1 cellular context compared by ENCODE assay signal in genomic region chr21:33069994-33070811, GRCh38.
A peak's percentile ranks its signal among the peaks of the same experiment; 100 is the strongest.
TF ChIP-seq lines count a peak whose summit lies in the region.

A gene with protein sequence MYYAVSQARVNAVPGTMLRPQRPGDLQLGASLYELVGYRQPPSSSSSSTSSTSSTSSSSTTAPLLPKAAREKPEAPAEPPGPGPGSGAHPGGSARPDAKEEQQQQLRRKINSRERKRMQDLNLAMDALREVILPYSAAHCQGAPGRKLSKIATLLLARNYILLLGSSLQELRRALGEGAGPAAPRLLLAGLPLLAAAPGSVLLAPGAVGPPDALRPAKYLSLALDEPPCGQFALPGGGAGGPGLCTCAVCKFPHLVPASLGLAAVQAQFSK (plus strand): TSS chr21:33070141. CDS start chr21:33070247, 106 bp downstream.

TF ChIP-seq in HEK293, 187 proteins besides CTCF, POLR2A, EP300 and RAD21 (continued from another document and continues in another):
- TF ChIP-seq ZNF155 (tag by site-specific recombination; IDR thresholded peaks at IDR 0.05), result no peak
- 0 out of 2 replicates have a peak, but pooled peaks have one; percentile 38 for TF ChIP-seq ZXDB (tag by site-specific recombination; IDR thresholded peaks at IDR 0.05)
- TF ChIP-seq KLF1 (tag by site-specific recombination; IDR thresholded peaks at IDR 0.05), result peak; percentile 96
- TF ChIP-seq SP3 (tag by site-specific recombination; IDR thresholded peaks at IDR 0.05), result peak; percentile 96
- peak; percentile 71 for TF ChIP-seq ZNF449 (tag by site-specific recombination; IDR thresholded peaks at IDR 0.05)
- TF ChIP-seq, protein P1, sequence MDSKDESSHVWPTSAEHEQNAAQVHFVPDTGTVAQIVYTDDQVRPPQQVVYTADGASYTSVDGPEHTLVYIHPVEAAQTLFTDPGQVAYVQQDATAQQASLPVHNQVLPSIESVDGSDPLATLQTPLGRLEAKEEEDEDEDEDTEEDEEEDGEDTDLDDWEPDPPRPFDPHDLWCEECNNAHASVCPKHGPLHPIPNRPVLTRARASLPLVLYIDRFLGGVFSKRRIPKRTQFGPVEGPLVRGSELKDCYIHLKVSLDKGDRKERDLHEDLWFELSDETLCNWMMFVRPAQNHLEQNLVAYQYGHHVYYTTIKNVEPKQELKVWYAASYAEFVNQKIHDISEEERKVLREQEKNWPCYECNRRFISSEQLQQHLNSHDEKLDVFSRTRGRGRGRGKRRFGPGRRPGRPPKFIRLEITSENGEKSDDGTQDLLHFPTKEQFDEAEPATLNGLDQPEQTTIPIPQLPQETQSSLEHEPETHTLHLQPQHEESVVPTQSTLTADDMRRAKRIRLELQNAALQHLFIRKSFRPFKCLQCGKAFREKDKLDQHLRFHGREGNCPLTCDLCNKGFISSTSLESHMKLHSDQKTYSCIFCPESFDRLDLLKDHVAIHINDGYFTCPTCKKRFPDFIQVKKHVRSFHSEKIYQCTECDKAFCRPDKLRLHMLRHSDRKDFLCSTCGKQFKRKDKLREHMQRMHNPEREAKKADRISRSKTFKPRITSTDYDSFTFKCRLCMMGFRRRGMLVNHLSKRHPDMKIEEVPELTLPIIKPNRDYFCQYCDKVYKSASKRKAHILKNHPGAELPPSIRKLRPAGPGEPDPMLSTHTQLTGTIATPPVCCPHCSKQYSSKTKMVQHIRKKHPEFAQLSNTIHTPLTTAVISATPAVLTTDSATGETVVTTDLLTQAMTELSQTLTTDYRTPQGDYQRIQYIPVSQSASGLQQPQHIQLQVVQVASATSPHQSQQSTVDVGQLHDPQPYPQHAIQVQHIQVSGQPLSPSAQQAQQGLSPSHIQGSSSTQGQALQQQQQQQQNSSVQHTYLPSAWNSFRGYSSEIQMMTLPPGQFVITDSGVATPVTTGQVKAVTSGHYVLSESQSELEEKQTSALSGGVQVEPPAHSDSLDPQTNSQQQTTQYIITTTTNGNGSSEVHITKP (tag by site-specific recombination; IDR thresholded peaks at IDR 0.05), result peak; percentile 88
- no peak for TF ChIP-seq ATF2 (tag by site-specific recombination; IDR thresholded peaks at IDR 0.05; ENCODE audit: low read depth)
- TF ChIP-seq GLIS2 (tag by site-specific recombination; IDR thresholded peaks at IDR 0.05), result peak; percentile 80; the same call in 1 of the 2 replicates
- no peak for TF ChIP-seq REPIN1 (tag by site-specific recombination; IDR thresholded peaks at IDR 0.05; ENCODE audit: low read depth)
- no peak for TF ChIP-seq SCRT1 (tag by site-specific recombination; IDR thresholded peaks at IDR 0.05; ENCODE audit: borderline replicate concordance)
- peak; percentile 100 for TF ChIP-seq ZFP69B (tag by site-specific recombination; IDR thresholded peaks at IDR 0.05)
- TF ChIP-seq ZNF777 (tag by site-specific recombination; IDR thresholded peaks at IDR 0.05; ENCODE audit: borderline replicate concordance), result no peak
- peak; percentile 38; the same call in 1 of the 2 replicates for TF ChIP-seq ZNF76 (tag by site-specific recombination; IDR thresholded peaks at IDR 0.05; ENCODE audit: borderline replicate concordance, low read depth)
- no peak for TF ChIP-seq ZNF645 (tag by site-specific recombination; IDR thresholded peaks at IDR 0.05)
- TF ChIP-seq ZNF354C (tag by site-specific recombination; IDR thresholded peaks at IDR 0.05; ENCODE audit: borderline replicate concordance, low read depth), result no peak
- no peak for TF ChIP-seq ZNF707 (tag by site-specific recombination; IDR thresholded peaks at IDR 0.05)
- peak; percentile 76; the same call in 1 of the 2 replicates for TF ChIP-seq ZNF335 (tag by site-specific recombination; conservative IDR thresholded peaks at IDR 0.05)
- TF ChIP-seq ZNF366 (tag by site-specific recombination; conservative IDR thresholded peaks at IDR 0.05), result no peak
- peak; percentile 91 for TF ChIP-seq SP2 (tag by site-specific recombination; IDR thresholded peaks at IDR 0.05)
- peak; percentile 91 for TF ChIP-seq KLF8 (tag by site-specific recombination; IDR thresholded peaks at IDR 0.05)
- TF ChIP-seq ZNF596 (tag by site-specific recombination; IDR thresholded peaks at IDR 0.05), result no peak
- no peak for TF ChIP-seq HOXD13 (CRISPR knock-in tag; IDR thresholded peaks at IDR 0.05; ENCODE audit: borderline replicate concordance)
- TF ChIP-seq REST (tag by site-specific recombination; IDR thresholded peaks at IDR 0.05), result no peak
- peak; percentile 46; the same call in 1 of the 2 replicates for TF ChIP-seq GLIS1 (tag by site-specific recombination; IDR thresholded peaks at IDR 0.05)
- peak; percentile 21; the same call in 1 of the 2 replicates for TF ChIP-seq ZNF394 (tag by site-specific recombination; IDR thresholded peaks at IDR 0.05; ENCODE audit: borderline replicate concordance)
- no peak for TF ChIP-seq ELK4 (IDR thresholded peaks at IDR 0.05; ENCODE audit: borderline replicate concordance, low read depth, low read length)
- TF ChIP-seq MYNN (tag by site-specific recombination; IDR thresholded peaks at IDR 0.05; ENCODE audit: borderline replicate concordance), result no peak
- TF ChIP-seq ZBTB20 (tag by site-specific recombination; IDR thresholded peaks at IDR 0.05), result peak; percentile 95
- no peak for TF ChIP-seq ZNF248 (tag by site-specific recombination; IDR thresholded peaks at IDR 0.05)
- peak; percentile 93 for TF ChIP-seq ZFHX2 (tag by site-specific recombination; conservative IDR thresholded peaks at IDR 0.05)
- no peak for TF ChIP-seq ZNF184 (tag by site-specific recombination; IDR thresholded peaks at IDR 0.05)
- TF ChIP-seq ZNF513 (tag by site-specific recombination; IDR thresholded peaks at IDR 0.05), result peak; percentile 50; the same call in 1 of the 2 replicates
- peak; percentile 87 for TF ChIP-seq EGR2 (tag by site-specific recombination; IDR thresholded peaks at IDR 0.05; ENCODE audit: low read depth)
- TF ChIP-seq ZNF624 (tag by site-specific recombination; IDR thresholded peaks at IDR 0.05), result no peak
- TF ChIP-seq ZNF341 (tag by site-specific recombination; IDR thresholded peaks at IDR 0.05; ENCODE audit: low read depth), result no peak
- TF ChIP-seq, protein P2, sequence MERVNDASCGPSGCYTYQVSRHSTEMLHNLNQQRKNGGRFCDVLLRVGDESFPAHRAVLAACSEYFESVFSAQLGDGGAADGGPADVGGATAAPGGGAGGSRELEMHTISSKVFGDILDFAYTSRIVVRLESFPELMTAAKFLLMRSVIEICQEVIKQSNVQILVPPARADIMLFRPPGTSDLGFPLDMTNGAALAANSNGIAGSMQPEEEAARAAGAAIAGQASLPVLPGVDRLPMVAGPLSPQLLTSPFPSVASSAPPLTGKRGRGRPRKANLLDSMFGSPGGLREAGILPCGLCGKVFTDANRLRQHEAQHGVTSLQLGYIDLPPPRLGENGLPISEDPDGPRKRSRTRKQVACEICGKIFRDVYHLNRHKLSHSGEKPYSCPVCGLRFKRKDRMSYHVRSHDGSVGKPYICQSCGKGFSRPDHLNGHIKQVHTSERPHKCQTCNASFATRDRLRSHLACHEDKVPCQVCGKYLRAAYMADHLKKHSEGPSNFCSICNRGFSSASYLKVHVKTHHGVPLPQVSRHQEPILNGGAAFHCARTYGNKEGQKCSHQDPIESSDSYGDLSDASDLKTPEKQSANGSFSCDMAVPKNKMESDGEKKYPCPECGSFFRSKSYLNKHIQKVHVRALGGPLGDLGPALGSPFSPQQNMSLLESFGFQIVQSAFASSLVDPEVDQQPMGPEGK (tag by site-specific recombination; IDR thresholded peaks at IDR 0.05), result peak; percentile 90
- TF ChIP-seq ZNF37A (tag by site-specific recombination; IDR thresholded peaks at IDR 0.05), result no peak
- TF ChIP-seq ZNF585B (tag by site-specific recombination; IDR thresholded peaks at IDR 0.05), result no peak
- peak; percentile 73; the same call in 1 of the 2 replicates for TF ChIP-seq ZNF561 (tag by site-specific recombination; IDR thresholded peaks at IDR 0.05; ENCODE audit: borderline replicate concordance)
- peak; percentile 93 for TF ChIP-seq KLF10 (tag by site-specific recombination; IDR thresholded peaks at IDR 0.05)
- TF ChIP-seq ZNF292 (tag by site-specific recombination; IDR thresholded peaks at IDR 0.05; ENCODE audit: borderline replicate concordance, low read depth), result no peak
- TF ChIP-seq ZNF391 (tag by site-specific recombination; IDR thresholded peaks at IDR 0.05; ENCODE audit: borderline replicate concordance, low read depth), result 0 out of 2 replicates have a peak, but pooled peaks have one; percentile 50
- TF ChIP-seq INSM2 (tag by site-specific recombination; IDR thresholded peaks at IDR 0.05), result no peak
- TF ChIP-seq ZNF239 (tag by site-specific recombination; IDR thresholded peaks at IDR 0.05), result no peak
- TF ChIP-seq ZNF514 (tag by site-specific recombination; IDR thresholded peaks at IDR 0.05), result no peak
